Comparison of ENCODE assay signal across 8 cellular contexts in genomic region chr11:47830013-47830412, GRCh38. TPM values are rescaled to one million over a fixed set of nuclear protein-coding genes. Genes with fewer than 3 reads are reported as not detected.
A peak's percentile ranks its signal among the peaks of the same experiment; 100 is the strongest.
DNase-seq lines count a peak whose midpoint lies in the region; ATAC-seq, FAIRE-seq and TF ChIP-seq lines count a peak whose summit lies in the region.
"Not testable (repeated sequence)": the region's sequence is repeated elsewhere in the genome, so short reads cannot be mapped to it uniquely, and the experiment has no call there.

No MANE protein-coding gene starts in this region.

- POLR2A ChIA-PET in WTC11 (lab: Charles Lee), result interaction anchor here (0.6 kb wide), 1 partner anchor 125 kb away, joined by 7 read pairs; no protein-coding TSS in a partner anchor

- not testable (repeated sequence) for H3K4me1 ChIP-seq in CD4-positive, CD25-positive, alpha-beta regulatory T cell (ENCODE audit: control insufficient read depth, insufficient read depth, low read length, poor library complexity, severe bottlenecking)
- H3K4me1 ChIP-seq in HAP-1, result peaks cover 17% of the 10 kb centered on the region

- peak overlapping the region in 2 of 3 donors; percentile 64 to 72 for H3K27ac Mint-ChIP-seq in CD4-positive, CD25-positive, alpha-beta regulatory T cell
- H3K27ac Mint-ChIP-seq in WTC11, result peak overlapping the region; percentile 31; the same call in 1 of the 2 replicates
- peak overlapping the region; percentile 51 for H3K27ac Mint-ChIP-seq in activated T-cell treated with anti-CD3 and anti-CD28 coated beads, Interleukin-2, amount 50 U/mL, for 24 hours
- peak overlapping the region; percentile 15 to 79 for H3K27ac Mint-ChIP-seq in effector memory CD8-positive, alpha-beta T cell
- peak overlapping the region; percentile 48 for H3K27ac Mint-ChIP-seq in stimulated activated memory B cell treated with anti-CD40 and anti-IgM and Interleukin-4, amounts not matched to agents 10 μg/mL and 1 μg/mL and 100 μg/mL, for 72 hours

- not testable (repeated sequence) for H3K27me3 Mint-ChIP-seq in CD4-positive, CD25-positive, alpha-beta regulatory T cell; WTC11 (ENCODE audit: low read depth); activated T-cell treated with anti-CD3 and anti-CD28 coated beads, Interleukin-2, amount 50 U/mL, for 24 hours; effector memory CD8-positive, alpha-beta T cell; stimulated activated memory B cell treated with anti-CD40 and anti-IgM and Interleukin-4, amounts not matched to agents 10 μg/mL and 1 μg/mL and 100 μg/mL, for 72 hours

- TF ChIP-seq CTCF in WTC11 (IDR thresholded peaks at IDR 0.05), result not testable (repeated sequence)

- H3K36me3 ChIP-seq in CD4-positive, CD25-positive, alpha-beta regulatory T cell (ENCODE audit: control insufficient read depth, insufficient read depth, low read length), result peaks cover 59% of the 10 kb centered on the region
- peaks cover 50% of the 10 kb centered on the region for H3K36me3 ChIP-seq in HAP-1 (replicated peaks)

- peak; percentile 16 for FAIRE-seq in GM12891 (lab: Jason Lieb, UNC)

- H3K9me3 Mint-ChIP-seq in CD4-positive, CD25-positive, alpha-beta regulatory T cell; WTC11; activated T-cell treated with anti-CD3 and anti-CD28 coated beads, Interleukin-2, amount 50 U/mL, for 24 hours; effector memory CD8-positive, alpha-beta T cell; stimulated activated memory B cell treated with anti-CD40 and anti-IgM and Interleukin-4, amounts not matched to agents 10 μg/mL and 1 μg/mL and 100 μg/mL, for 72 hours: not testable (repeated sequence)

- CTCF ChIA-PET in WTC11 (lab: Charles Lee), result not testable (repeated sequence)

- in situ Hi-C loops in HAP-1 (cut with MboI; ENCODE audit: low sequenced_read_pairs), result not testable (repeated sequence)

- not testable (repeated sequence) for H3K9me3 ChIP-seq in CD4-positive, CD25-positive, alpha-beta regulatory T cell (ENCODE audit: control insufficient read depth in 2 of 2, low read length in 2 of 2); HAP-1

- peak overlapping the region in 1 of 4 donors; percentile 50 for H3K4me3 Mint-ChIP-seq in CD4-positive, CD25-positive, alpha-beta regulatory T cell
- not testable (repeated sequence) for H3K4me3 Mint-ChIP-seq in WTC11; activated T-cell treated with anti-CD3 and anti-CD28 coated beads, Interleukin-2, amount 50 U/mL, for 24 hours; effector memory CD8-positive, alpha-beta T cell; stimulated activated memory B cell treated with anti-CD40 and anti-IgM and Interleukin-4, amounts not matched to agents 10 μg/mL and 1 μg/mL and 100 μg/mL, for 72 hours

- ATAC-seq in CD4-positive, CD25-positive, alpha-beta regulatory T cell (ENCODE audit: low read depth in 2 of 2); WTC11; effector memory CD8-positive, alpha-beta T cell (replicated peaks); stimulated activated memory B cell treated with anti-CD40 and anti-IgM and Interleukin-4, amounts not matched to agents 10 μg/mL and 1 μg/mL and 100 μg/mL, for 72 hours: not testable (repeated sequence)

- TF ChIP-seq POLR2A in GM12891 (IDR thresholded peaks at IDR 0.05; ENCODE audit: low read depth, low read length), result not testable (repeated sequence)

- not testable (repeated sequence) for H3K4me3 ChIP-seq in CD4-positive, CD25-positive, alpha-beta regulatory T cell (ENCODE audit: low read depth, low read length); HAP-1

- not testable (repeated sequence) for DNase-seq in CD4-positive, CD25-positive, alpha-beta regulatory T cell; GM12891 (ENCODE audit: insufficient read length, low spot score); WTC11 (ENCODE audit: low spot score); activated T-cell treated with anti-CD3 and anti-CD28 coated beads, Interleukin-2, amount 50 U/mL, for 24 hours; effector memory CD8-positive, alpha-beta T cell
- DNase-seq in HAP-1 (ENCODE audit: low spot score in 2 of 2), result peak; percentile 35 to 97
- peak; percentile 12 for DNase-seq in NCI-H526 treated with DMSO at 0.1 percent for 48 hours (lab: John Stamatoyannopoulos, UW)

- H3K27me3 ChIP-seq in CD4-positive, CD25-positive, alpha-beta regulatory T cell (ENCODE audit: control insufficient read depth, insufficient read depth, low read length); HAP-1 (ENCODE audit: low read depth): not testable (repeated sequence)

- not testable (repeated sequence) for H3K27ac ChIP-seq in CD4-positive, CD25-positive, alpha-beta regulatory T cell (ENCODE audit: insufficient read depth, low read length, poor library complexity, severe bottlenecking)

- peaks cover 48% of the 10 kb centered on the region for H3K36me3 Mint-ChIP-seq in CD4-positive, CD25-positive, alpha-beta regulatory T cell
- H3K36me3 Mint-ChIP-seq in WTC11, result peaks cover 62% of the 10 kb centered on the region
- peaks cover 97% of the 10 kb centered on the region for H3K36me3 Mint-ChIP-seq in activated T-cell treated with anti-CD3 and anti-CD28 coated beads, Interleukin-2, amount 50 U/mL, for 24 hours (ENCODE audit: low read depth)
- H3K36me3 Mint-ChIP-seq in effector memory CD8-positive, alpha-beta T cell (ENCODE audit: insufficient read depth), result peaks cover 63% of the 10 kb centered on the region
- H3K36me3 Mint-ChIP-seq in stimulated activated memory B cell treated with anti-CD40 and anti-IgM and Interleukin-4, amounts not matched to agents 10 μg/mL and 1 μg/mL and 100 μg/mL, for 72 hours, result peaks cover 65% of the 10 kb centered on the region

- H3K4me1 Mint-ChIP-seq in CD4-positive, CD25-positive, alpha-beta regulatory T cell, result peaks cover 27 to 52% (median 29%) of the 10 kb centered on the region in 4 donors
- not testable (repeated sequence) for H3K4me1 Mint-ChIP-seq in WTC11
- H3K4me1 Mint-ChIP-seq in activated T-cell treated with anti-CD3 and anti-CD28 coated beads, Interleukin-2, amount 50 U/mL, for 24 hours (ENCODE audit: low read depth), result peaks cover 35% of the 10 kb centered on the region
- peaks cover 14 to 34% of the 10 kb centered on the region in 2 donors for H3K4me1 Mint-ChIP-seq in effector memory CD8-positive, alpha-beta T cell (ENCODE audit: low read depth in 2 of 2)
- peaks cover 57% of the 10 kb centered on the region for H3K4me1 Mint-ChIP-seq in stimulated activated memory B cell treated with anti-CD40 and anti-IgM and Interleukin-4, amounts not matched to agents 10 μg/mL and 1 μg/mL and 100 μg/mL, for 72 hours

RNA-seq across cellular contexts. Expression of gene NUP160, which starts 18.1 kb away (rescaled TPM):
- total RNA-seq in CD4-positive, CD25-positive, alpha-beta regulatory T cell, result 43.0 TPM
- 10 to 100 TPM; 23.5 to 40.2 (median 24.8) TPM for polyA plus RNA-seq in CD4-positive, CD25-positive, alpha-beta regulatory T cell
- polyA plus RNA-seq in GM12891 (2012; ENCODE audit: low read depth, missing spikeins), result 23.5 TPM
- 69.7 to 89.9 TPM (median 73.0 TPM) in 3 replicates for total RNA-seq in WTC11 (2021)
